Comparison of ENCODE assay signal across 34 cellular contexts in the genomic region with DNA sequence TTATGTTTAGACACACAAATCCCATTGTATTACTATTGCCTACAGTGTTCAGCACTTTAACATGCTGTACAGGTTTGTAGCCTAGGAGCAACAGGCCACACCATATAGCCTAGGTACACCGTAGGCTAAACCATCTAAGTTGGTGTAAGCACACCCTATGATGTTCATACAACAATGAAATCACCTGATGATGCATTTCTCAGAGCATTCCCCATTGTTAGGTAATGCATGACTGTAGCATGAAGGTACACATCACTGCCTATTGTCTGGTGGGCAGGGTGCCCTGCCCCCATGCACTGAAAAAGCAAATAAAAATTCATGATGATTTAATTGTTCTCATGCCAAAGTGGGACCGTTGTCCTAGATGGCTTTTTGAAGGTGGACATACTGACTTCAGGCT.
"Had no signal": no experiment of that assay in that cellular context is flagged by ENCODE, and none has a peak within 500 bp of the region (broad histone marks: within the 10 kb centered on the region; RNA-seq: fewer than 3 reads in every experiment).

No MANE protein-coding gene starts in this region.

- H3K27ac ChIP-seq: ascending aorta, brain microvascular endothelial cell, breast epithelium, cardiac muscle cell, WERI-Rb-1 had no signal

- H3K9me3 ChIP-seq: ascending aorta, breast epithelium had no signal

- H3K4me3 ChIP-seq: ascending aorta, breast epithelium, cardiac muscle cell had no signal

- H3K36me3 ChIP-seq: ascending aorta, brain microvascular endothelial cell, breast epithelium, cardiac muscle cell, WERI-Rb-1 had no signal

- H3K4me1 ChIP-seq: ascending aorta, breast epithelium had no signal

- DNase-seq: activated CD4-positive, alpha-beta memory T cell treated with anti-CD3 and anti-CD28 coated beads, Interleukin-2, amount 10 ng/mL, durations not matched to agents 7 days and 5 days; activated CD4-positive, alpha-beta T cell treated with anti-CD3 and anti-CD28 coated beads for 1 hour; activated CD4-positive, alpha-beta T cell treated with anti-CD3 and anti-CD28 coated beads for 36 hours; activated CD4-positive, alpha-beta T cell treated with anti-CD3 and anti-CD28 coated beads for 48 hours; activated CD4-positive, alpha-beta T cell treated with anti-CD3 and anti-CD28 coated beads, Interleukin-2, amount 10 ng/mL, durations not matched to agents 7 days and 5 days; activated CD4-positive, alpha-beta T cell treated with anti-CD3 and anti-CD28 coated beads, Interleukin-2, amount 50 U/mL, for 48 hours; activated CD4-positive, CD25-positive, alpha-beta regulatory T cell; activated CD8-positive, alpha-beta memory T cell treated with anti-CD3 and anti-CD28 coated beads for 24 hours; activated CD8-positive, alpha-beta memory T cell treated with anti-CD3 and anti-CD28 coated beads, Interleukin-2, amount 10 ng/mL, durations not matched to agents 7 days and 5 days; activated CD8-positive, alpha-beta memory T cell treated with anti-CD3 and anti-CD28 coated beads, Interleukin-2, amount 50 U/mL, for 48 hours; activated CD8-positive, alpha-beta T cell treated with anti-CD3 and anti-CD28 coated beads, Interleukin-2, amount 10 ng/mL, durations not matched to agents 7 days and 5 days; activated effector memory CD4-positive, alpha-beta T cell treated with Interleukin-2 at 50 U/mL for 16 hours; activated gamma-delta T cell; activated naive CD4-positive, alpha-beta T cell treated with anti-CD3 and anti-CD28 coated beads, Interleukin-2, amount 10 ng/mL, durations not matched to agents 7 days and 5 days; activated naive CD4-positive, alpha-beta T cell treated with Interleukin-2 at 50 U/mL for 16 hours; activated naive CD8-positive, alpha-beta T cell treated with anti-CD3 and anti-CD28 coated beads, Interleukin-2, amount 10 ng/mL, durations not matched to agents 7 days and 5 days; activated naive CD8-positive, alpha-beta T cell treated with anti-CD3 and anti-CD28 coated beads, Interleukin-2, amount 50 U/mL, for 24 hours; activated T-cell treated with anti-CD3 and anti-CD28 coated beads, Interleukin-2, amount 50 U/mL, for 24 hours; activated T-cell treated with anti-CD3 and anti-CD28 coated beads, Interleukin-2, amount 50 U/mL, for 48 hours; anterior cingulate cortex; brain microvascular endothelial cell; caudate nucleus; cerebellar nuclear complex; SW 1271; T-helper 1 cell; T-helper 2 cell; T-helper 9 cell; WERI-Rb-1 had no signal

- H3K27me3 ChIP-seq: ascending aorta, brain microvascular endothelial cell, breast epithelium, cardiac muscle cell had no signal

- FAIRE-seq: TTC549 had no signal

- ATAC-seq: activated CD4-positive, alpha-beta T cell treated with anti-CD3 and anti-CD28 coated beads for 36 hours; activated CD4-positive, CD25-positive, alpha-beta regulatory T cell treated with anti-CD3 and anti-CD28 coated beads, Interleukin-2, amount 50 U/mL, for 24 hours; activated CD8-positive, alpha-beta memory T cell treated with anti-CD3 and anti-CD28 coated beads, Interleukin-2, amount 10 ng/mL, durations not matched to agents 7 days and 5 days; activated CD8-positive, alpha-beta T cell treated with anti-CD3 and anti-CD28 coated beads, Interleukin-2, amount 10 ng/mL, durations not matched to agents 7 days and 5 days; activated naive CD8-positive, alpha-beta T cell treated with anti-CD3 and anti-CD28 coated beads, Interleukin-2, amount 50 U/mL, for 24 hours; WTC11 had no signal
